In genomic region chr6:14322841-14323240, GRCh38 we compare ENCODE assay signal across 25 cellular contexts.
DNase-seq lines count a peak whose midpoint lies in the region; ATAC-seq and TF ChIP-seq lines count a peak whose summit lies in the region.
"Had no signal": no experiment of that assay in that cellular context is flagged by ENCODE, and none has a peak within 500 bp of the region (broad histone marks: within the 10 kb centered on the region; RNA-seq: fewer than 3 reads in every experiment).

No MANE protein-coding gene starts in this region.

- H3K4me3 Mint-ChIP-seq in endodermal cell (no peak overlapping the region), neural progenitor cell (no peak overlapping the region)
- H3K4me3 Mint-ChIP-seq: B cell; CD4-positive, CD25-positive, alpha-beta regulatory T cell had no signal

- TF ChIP-seq EP300 in gastroesophageal sphincter (IDR thresholded peaks at IDR 0.05): no peak

- BruUV-seq in IMR-90 (replicated peaks; lab: Mats Ljungman, UMichigan): no TSS peak

- no peak overlapping the region for H2AK5ac ChIP-seq in IMR-90 (ENCODE audit: low read depth, low read length)

- H3K9ac ChIP-seq in BLaER1 (no peak overlapping the region), IMR-90 (ENCODE audit: low read depth, low read length) (no peak overlapping the region), endodermal cell (ENCODE audit: extremely low read depth, low read length, poor library complexity, severe bottlenecking) (no peak overlapping the region), neural progenitor cell (no peak overlapping the region)
- H3K9ac ChIP-seq: GM23248 had no signal

- H3K9me3 ChIP-seq in BLaER1 (no peaks in the 10 kb centered on the region), IMR-90 (ENCODE audit: control insufficient read depth, insufficient read depth, low read length) (peaks cover 2% of the 10 kb centered on the region; the same call in 1 of the 2 replicates), endodermal cell (ENCODE audit: control insufficient read depth, low read length) (no peaks in the 10 kb centered on the region), neural progenitor cell (ENCODE audit: low read depth) (no peaks in the 10 kb centered on the region), gastroesophageal sphincter (no peaks in the 10 kb centered on the region)
- H3K9me3 ChIP-seq: A549, HAP-1, Peyer's patch had no signal

- TF ChIP-seq RAD21 in IMR-90 (IDR thresholded peaks at IDR 0.05; ENCODE audit: low read length): no peak

- CTCF ChIA-PET in IMR-90 (lab: Yijun Ruan, JAX): no interaction called here

- no peak overlapping the region for H3K18ac ChIP-seq in IMR-90 (ENCODE audit: low read depth, low read length)

- H3K79me1 ChIP-seq in IMR-90 (ENCODE audit: low read depth in 1 of 2, low read length in 2 of 2): no peaks in the 10 kb centered on the region

- dilution Hi-C loops in IMR-90 (cut with HindIII; ENCODE audit: low sequenced_read_pairs, unreplicated experiment): no loop called here

- TF ChIP-seq POLR2A in IMR-90 (IDR thresholded peaks at IDR 0.05; ENCODE audit: low read depth, low read length): no peak
- TF ChIP-seq POLR2A in gastroesophageal sphincter (IDR thresholded peaks at IDR 0.05): no peak

- H2BK15ac ChIP-seq in IMR-90 (ENCODE audit: low read depth, low read length): no peak overlapping the region

- no peaks in the 10 kb centered on the region for H3K36me3 ChIP-seq in BLaER1
- H3K36me3 ChIP-seq in IMR-90 (ENCODE audit: control insufficient read depth, insufficient read depth, low read length): no peaks in the 10 kb centered on the region
- no peaks in the 10 kb centered on the region for H3K36me3 ChIP-seq in endodermal cell (ENCODE audit: control insufficient read depth, insufficient read depth, low read length)
- no peaks in the 10 kb centered on the region for H3K36me3 ChIP-seq in neural progenitor cell
- no peaks in the 10 kb centered on the region for H3K36me3 ChIP-seq in gastroesophageal sphincter
- H3K36me3 ChIP-seq: HAP-1, Peyer's patch had no signal

- no peak overlapping the region for H3K4ac ChIP-seq in IMR-90 (ENCODE audit: low read depth, low read length)

- in situ Hi-C loops in IMR-90 (cut with MboI; ENCODE audit: low sequenced_read_pairs): no loop called here

- H4K5ac ChIP-seq in IMR-90 (ENCODE audit: low read depth, low read length): no peak overlapping the region

- H3K27me3 ChIP-seq in BLaER1: no peaks in the 10 kb centered on the region
- peaks cover 28% of the 10 kb centered on the region for H3K27me3 ChIP-seq in IMR-90 (ENCODE audit: control insufficient read depth, insufficient read depth, low read length)
- H3K27me3 ChIP-seq in endodermal cell (ENCODE audit: control insufficient read depth, insufficient read depth, low read length, poor library complexity, severe bottlenecking): no peaks in the 10 kb centered on the region
- no peaks in the 10 kb centered on the region for H3K27me3 ChIP-seq in neural progenitor cell
- no peaks in the 10 kb centered on the region for H3K27me3 ChIP-seq in gastroesophageal sphincter
- H3K27me3 ChIP-seq: Peyer's patch had no signal

- H3K4me3 ChIP-seq in BLaER1 (no peak overlapping the region), IMR-90 (ENCODE audit: insufficient read depth, low read depth, low read length) (no peak overlapping the region), endodermal cell (ENCODE audit: low read length) (no peak overlapping the region), neural progenitor cell (no peak overlapping the region), gastroesophageal sphincter (no peak overlapping the region)
- H3K4me3 ChIP-seq: A549, GM12878, GM23248, HAP-1, Peyer's patch had no signal

- H3F3A ChIP-seq in neural progenitor cell (ENCODE audit: low read depth): no peaks in the 10 kb centered on the region

- POLR2A ChIA-PET in IMR-90 (lab: Charles Lee; ENCODE audit: unreplicated experiment): interaction anchor here (0.6 kb wide), 1 partner anchor 558 kb away, joined by 4 read pairs; no protein-coding TSS in a partner anchor

- no peaks in the 10 kb centered on the region for H3K27me3 Mint-ChIP-seq in endodermal cell (ENCODE audit: insufficient read depth)
- peaks cover 9% of the 10 kb centered on the region for H3K27me3 Mint-ChIP-seq in neural progenitor cell (ENCODE audit: insufficient read depth, low read depth)
- H3K27me3 Mint-ChIP-seq: B cell had no signal

- no peak overlapping the region for H2BK5ac ChIP-seq in IMR-90 (ENCODE audit: low read depth, low read length, poor library complexity, severe bottlenecking)

- no peak overlapping the region for H2BK120ac ChIP-seq in IMR-90 (ENCODE audit: low read depth, low read length)

- no peak overlapping the region for H4K91ac ChIP-seq in IMR-90 (ENCODE audit: insufficient read depth, low read depth, low read length)

- H4K20me1 ChIP-seq in BLaER1: no peaks in the 10 kb centered on the region
- no peaks in the 10 kb centered on the region for H4K20me1 ChIP-seq in IMR-90 (ENCODE audit: insufficient read depth, low read length)
- no peaks in the 10 kb centered on the region for H4K20me1 ChIP-seq in neural progenitor cell (ENCODE audit: low read depth)

- H3K9me1 ChIP-seq in IMR-90 (ENCODE audit: insufficient read depth, low read length): no peaks in the 10 kb centered on the region; the same call in 1 of the 2 replicates

- DNase-seq in IMR-90 (no peak), endodermal cell (no peak), neural progenitor cell (ENCODE audit: low spot score) (no peak), ecto neural progenitor cell (ENCODE audit: low spot score) (no peak), GF-D8 (lab: John Stamatoyannopoulos, UW) (no peak)
- DNase-seq: CD4-positive, CD25-positive, alpha-beta regulatory T cell; COR-L47; DMS79; GM23248; KBM-7; NCI-H1092 treated with DMSO at 0.1 percent for 48 hours; NCI-H1436 treated with DMSO at 0.1 percent for 48 hours; NCI-H2029; NCI-H226; NCI-H748 treated with DMSO at 0.1 percent for 48 hours; NK-92 treated with Interleukin-12 subunit alpha and Interleukin-12 subunit beta, amount 100 ng/mL, for 24 hours; Peyer's patch had no signal

- H3K79me2 ChIP-seq in neural progenitor cell (ENCODE audit: low read depth): no peaks in the 10 kb centered on the region

- H3K36me3 Mint-ChIP-seq in endodermal cell (ENCODE audit: low read depth) (peaks cover 34% of the 10 kb centered on the region), neural progenitor cell (no peaks in the 10 kb centered on the region)
- H3K36me3 Mint-ChIP-seq: CD4-positive, CD25-positive, alpha-beta regulatory T cell had no signal

- H3K27ac ChIP-seq in BLaER1: no peak overlapping the region; the same call in 1 of the 2 replicates
- H3K27ac ChIP-seq in IMR-90 (ENCODE audit: insufficient read depth, low read length): no peak overlapping the region
- no peak overlapping the region for H3K27ac ChIP-seq in endodermal cell (ENCODE audit: low read depth, low read length)
- H3K27ac ChIP-seq in neural progenitor cell: no peak overlapping the region
- no peak overlapping the region for H3K27ac ChIP-seq in gastroesophageal sphincter
- H3K27ac ChIP-seq: GM23248, HL-60, Peyer's patch had no signal

- H3K4me2 ChIP-seq in BLaER1 (peak overlapping the region; percentile 29), IMR-90 (ENCODE audit: low read depth, low read length) (no peak overlapping the region), neural progenitor cell (no peak overlapping the region)

- H3K56ac ChIP-seq in IMR-90 (ENCODE audit: extremely low read depth, insufficient read depth, low read length): no peak overlapping the region

- H3K4me1 Mint-ChIP-seq in endodermal cell (peaks cover 16% of the 10 kb centered on the region), neural progenitor cell (peaks cover 38% of the 10 kb centered on the region)

- H3K23ac ChIP-seq in IMR-90 (ENCODE audit: low read depth, low read length): no peak overlapping the region

- H4K8ac ChIP-seq in IMR-90 (ENCODE audit: low read depth in 2 of 2, low read length in 2 of 2): no peak overlapping the region

- H3K27ac Mint-ChIP-seq in endodermal cell: peak overlapping the region; percentile 64
- H3K27ac Mint-ChIP-seq in neural progenitor cell: peak overlapping the region; percentile 38
- H3K27ac Mint-ChIP-seq: B cell had no signal

- H2AFZ ChIP-seq in IMR-90 (replicated peaks; ENCODE audit: low read length, poor library complexity) (no peak overlapping the region), neural progenitor cell (replicated peaks) (no peak overlapping the region)
- H2AFZ ChIP-seq: GM23248 had no signal

- no peak for ATAC-seq in IMR-90 (ENCODE audit: low read depth)
- ATAC-seq in gastroesophageal sphincter: no peak
- ATAC-seq: A549, GM12878, SK-N-SH treated with all-trans-retinoic acid at 6 μM for 48 hours had no signal

- no peak overlapping the region for H2BK20ac ChIP-seq in IMR-90 (ENCODE audit: low read depth, low read length)

- WGBS in IMR-90 (ENCODE audit: extremely low coverage in 2 of 2, insufficient read length in 1 of 2), 2 experiments: 20% methylated on average over 1 of the region's 3 CpGs; no CpG with 5 or more reads in 1 of the 2 experiments
- WGBS in endodermal cell (ENCODE audit: insufficient coverage in 1 of 2, insufficient read length in 1 of 2), 2 experiments: 93 to 96% methylated on average over 3 of the region's 3 CpGs
- WGBS in gastroesophageal sphincter (ENCODE audit: low coverage in 1 of 2), 2 donors: 100% methylated on average over 1 of the region's 3 CpGs; no CpG with 5 or more reads in 1 of the 2 donors

- peak overlapping the region; percentile 30 for H2AK9ac ChIP-seq in IMR-90 (replicated peaks; ENCODE audit: low read depth, low read length, poor library complexity)

- TF ChIP-seq CTCF in IMR-90 (conservative IDR thresholded peaks at IDR 0.05; ENCODE audit: low read depth, low read length) (no peak), endodermal cell (conservative IDR thresholded peaks at IDR 0.05) (no peak), neural progenitor cell (IDR thresholded peaks at IDR 0.05) (no peak), gastroesophageal sphincter (IDR thresholded peaks at IDR 0.05) (no peak)

- H3K4me1 ChIP-seq in BLaER1: peaks cover 19% of the 10 kb centered on the region
- no peaks in the 10 kb centered on the region for H3K4me1 ChIP-seq in IMR-90 (ENCODE audit: control insufficient read depth, insufficient read depth, low read length)
- H3K4me1 ChIP-seq in endodermal cell (ENCODE audit: control insufficient read depth, insufficient read depth, low read length): no peaks in the 10 kb centered on the region
- H3K4me1 ChIP-seq in neural progenitor cell: peaks cover 7% of the 10 kb centered on the region
- H3K4me1 ChIP-seq in gastroesophageal sphincter: no peaks in the 10 kb centered on the region
- H3K4me1 ChIP-seq: HAP-1, Peyer's patch had no signal

- intact Hi-C loops in IMR-90 (cut with micrococcal nuclease): no loop called here

- H3K9me3 Mint-ChIP-seq in endodermal cell (no peaks in the 10 kb centered on the region), neural progenitor cell (no peaks in the 10 kb centered on the region)
- H3K9me3 Mint-ChIP-seq: CD4-positive, CD25-positive, alpha-beta regulatory T cell had no signal

- no peak overlapping the region for H3K14ac ChIP-seq in IMR-90 (replicated peaks; ENCODE audit: low read depth, low read length)

TF ChIP-seq in IMR-90, 13 proteins besides CTCF, POLR2A, EP300 and RAD21 (continues in another document):
- no peak for TF ChIP-seq CEBPB (IDR thresholded peaks at IDR 0.05; ENCODE audit: low read depth, low read length)
